ENCODE assay signal across 8 cellular contexts in genomic region chr15:74635228-74635627, GRCh38. TPM values are rescaled to one million over a fixed set of nuclear protein-coding genes. Genes with fewer than 3 reads are reported as not detected.
DNase-seq lines count a peak whose midpoint lies in the region; ATAC-seq and TF ChIP-seq lines count a peak whose summit lies in the region.

No MANE protein-coding gene starts in this region.

- H3K36me3 ChIP-seq in ovary (no peaks in the 10 kb centered on the region), transverse colon (peaks cover 0 to 32% (median 11%) of the 10 kb centered on the region in 4 donors)

- H3K27ac ChIP-seq in ovary (no peak overlapping the region), transverse colon (no peak overlapping the region)

- H3K9me3 ChIP-seq in ovary, result no peaks in the 10 kb centered on the region
- H3K9me3 ChIP-seq in transverse colon, result no peaks in the 10 kb centered on the region

- no peak overlapping the region for H3K4me3 Mint-ChIP-seq in activated T-helper 1 cell treated with anti-CD3 and anti-CD28 coated beads, Interleukin-12 subunit alpha, Interleukin-12 subunit beta, Interleukin-2, Interleukin-4 antibody, amounts not matched to agents 30 ng/mL and 10 ng/mL and 1 ng/mL, durations not matched to agents 14 hours and 24 hours and 36 hours

- intact Hi-C loops in activated T-helper 1 cell treated with anti-CD3 and anti-CD28 coated beads, Interleukin-12 subunit alpha, Interleukin-12 subunit beta, Interleukin-2, Interleukin-4 antibody, amounts not matched to agents 30 ng/mL and 10 ng/mL and 1 ng/mL, durations not matched to agents 14 hours and 24 hours and 36 hours (cut with micrococcal nuclease), result loop anchor here (1.0 to 2.0 kb wide), 4 partner anchors 134 to 315 kb away; no protein-coding TSS in a partner anchor
- intact Hi-C loops in ovary (cut with DNase I), result loop anchor here in 3 of 4 donors (2.0 to 10.0 kb wide), 4 partner anchors 132 to 310 kb away; no protein-coding TSS in a partner anchor
- intact Hi-C loops in transverse colon (cut with DNase I; ENCODE audit: low total_unique reads), result loop anchor here (10.0 kb wide), 1 partner anchor 310 kb away; no protein-coding TSS in a partner anchor

- H3K4me1 ChIP-seq in ovary (ENCODE audit: insufficient read depth) (no peaks in the 10 kb centered on the region), transverse colon (no peaks in the 10 kb centered on the region)

- H3K9me3 Mint-ChIP-seq in activated T-helper 1 cell treated with anti-CD3 and anti-CD28 coated beads, Interleukin-12 subunit alpha, Interleukin-12 subunit beta, Interleukin-2, Interleukin-4 antibody, amounts not matched to agents 30 ng/mL and 10 ng/mL and 1 ng/mL, durations not matched to agents 14 hours and 24 hours and 36 hours, result no peaks in the 10 kb centered on the region

- H3K27me3 ChIP-seq in ovary (no peaks in the 10 kb centered on the region), transverse colon (no peaks in the 10 kb centered on the region)

- in situ Hi-C loops in transverse colon (cut with MboI; ENCODE audit: low pct_ligation_motif_present in 1 of 4, low pct_unique_long_range_greater_than_20kb in 1 of 4, low sequenced_read_pairs in 3 of 4), result loop anchor here in 3 of 4 donors (25.0 kb wide), 2 partner anchors 302 to 327 kb away; partner anchors contain the start of genes COX5A (in 2 of the 3) and RPP25 (in 1 of the 3)

- ATAC-seq in HG02798 (IDR thresholded peaks at IDR 0.05; ENCODE audit: poor library complexity, unreplicated experiment) (peak; percentile 63), HG03520 (IDR thresholded peaks at IDR 0.05; ENCODE audit: unreplicated experiment) (no peak)

- H3K4me3 ChIP-seq in ovary, result no peak overlapping the region
- no peak overlapping the region for H3K4me3 ChIP-seq in transverse colon

- WGBS in ovary, 3 donors, result 17 to 27% (median 19%) methylated on average over 5 of the region's 5 CpGs
- 21% methylated on average over 5 of the region's 5 CpGs; no CpG with 5 or more reads in 1 of the 2 donors for WGBS in transverse colon (ENCODE audit: low coverage in 1 of 2), 2 donors

- no peak for TF ChIP-seq EP300 in ovary (IDR thresholded peaks at IDR 0.05)
- TF ChIP-seq EP300 in transverse colon (IDR thresholded peaks at IDR 0.05; ENCODE audit: low read depth), result no peak

- H3K36me3 Mint-ChIP-seq in activated T-helper 1 cell treated with anti-CD3 and anti-CD28 coated beads, Interleukin-12 subunit alpha, Interleukin-12 subunit beta, Interleukin-2, Interleukin-4 antibody, amounts not matched to agents 30 ng/mL and 10 ng/mL and 1 ng/mL, durations not matched to agents 14 hours and 24 hours and 36 hours (ENCODE audit: low read depth), result peaks cover 40% of the 10 kb centered on the region

- DNase-seq in DMS53 treated with DMSO at 0.1 percent for 48 hours (lab: John Stamatoyannopoulos, UW; ENCODE audit: unreplicated experiment) (peak; percentile 50), RPMI7951 (ENCODE audit: low read depth) (peak; percentile 61), fibroblast of the conjunctiva (ENCODE audit: low read depth) (peak; percentile 38), ovary (peak in 3 of 5 donors; percentile 59 to 71 (median 61)), transverse colon (peak; percentile 77)
- DNase-seq in activated T-helper 1 cell treated with anti-CD3 and anti-CD28 coated beads, Interleukin-12 subunit alpha, Interleukin-12 subunit beta, Interleukin-2, Interleukin-4 antibody, amounts not matched to agents 30 ng/mL and 10 ng/mL and 1 ng/mL, durations not matched to agents 14 hours and 24 hours and 36 hours (ENCODE audit: low spot score), result peak; percentile 61

- H3K27me3 Mint-ChIP-seq in activated T-helper 1 cell treated with anti-CD3 and anti-CD28 coated beads, Interleukin-12 subunit alpha, Interleukin-12 subunit beta, Interleukin-2, Interleukin-4 antibody, amounts not matched to agents 30 ng/mL and 10 ng/mL and 1 ng/mL, durations not matched to agents 14 hours and 24 hours and 36 hours (ENCODE audit: insufficient read depth), result no peaks in the 10 kb centered on the region

- no peak for TF ChIP-seq POLR2A in ovary (IDR thresholded peaks at IDR 0.05)
- no peak for TF ChIP-seq POLR2A in transverse colon (IDR thresholded peaks at IDR 0.05)

- no peak overlapping the region for H3K27ac Mint-ChIP-seq in activated T-helper 1 cell treated with anti-CD3 and anti-CD28 coated beads, Interleukin-12 subunit alpha, Interleukin-12 subunit beta, Interleukin-2, Interleukin-4 antibody, amounts not matched to agents 30 ng/mL and 10 ng/mL and 1 ng/mL, durations not matched to agents 14 hours and 24 hours and 36 hours

- peaks cover 11% of the 10 kb centered on the region for H3K4me1 Mint-ChIP-seq in activated T-helper 1 cell treated with anti-CD3 and anti-CD28 coated beads, Interleukin-12 subunit alpha, Interleukin-12 subunit beta, Interleukin-2, Interleukin-4 antibody, amounts not matched to agents 30 ng/mL and 10 ng/mL and 1 ng/mL, durations not matched to agents 14 hours and 24 hours and 36 hours (ENCODE audit: low read depth)

- TF ChIP-seq CTCF in ovary (IDR thresholded peaks at IDR 0.05) (peak; percentile 26 to 75 (median 72)), transverse colon (IDR thresholded peaks at IDR 0.05) (peak; percentile 80 to 94 (median 87))

RNA-seq across cellular contexts. Expression of gene CLK3, which starts 19.6 kb away (rescaled TPM):
- 55.5 and 65.5 TPM in 2 replicates for total RNA-seq in RPMI7951 (2014; rRNA removed; shearing (Covaris generic))
- total RNA-seq in activated T-helper 1 cell treated with anti-CD3 and anti-CD28 coated beads, Interleukin-12 subunit alpha, Interleukin-12 subunit beta, Interleukin-2, Interleukin-4 antibody, amounts not matched to agents 30 ng/mL and 10 ng/mL and 1 ng/mL, durations not matched to agents 14 hours and 24 hours and 36 hours, result 103 and 107 TPM in 2 replicates
- 100 to 1,000 TPM in 1 of 7 donors, 10 to 100 TPM in 6; 56.8 to 110 (median 67.2) TPM for total RNA-seq in ovary
- polyA plus RNA-seq in ovary, result 10 to 100 TPM; 53.2 to 73.4 TPM
- 100 to 1,000 TPM; 144 to 420 (median 208) TPM for total RNA-seq in transverse colon
